ENCODE assay signal across 8 cellular contexts in genomic region chr2:231780123-231780908, GRCh38. TPM values are rescaled to one million over a fixed set of nuclear protein-coding genes. Genes with fewer than 3 reads are reported as not detected.
DNase-seq lines count a peak whose midpoint lies in the region; ATAC-seq and TF ChIP-seq lines count a peak whose summit lies in the region.

No MANE protein-coding gene starts in this region.

- DNase-seq in AG09309 (ENCODE audit: low read depth) (no peak), RPMI8226 (peak; percentile 50), dermis microvascular lymphatic vessel endothelial cell (ENCODE audit: low read depth in 2 of 2) (peak; percentile 7 to 57), aorta (peak in 1 of 2 donors; percentile 48), epidermal melanocyte (ENCODE audit: insufficient read length, low spot score) (no peak), midbrain (lab: John Stamatoyannopoulos, UW) (no peak)

- H3K9me3 ChIP-seq in mucosa of rectum (ENCODE audit: control insufficient read depth in 2 of 2, low read length in 2 of 2) (no peaks in the 10 kb centered on the region), aorta (ENCODE audit: control insufficient read depth, low read length) (no peaks in the 10 kb centered on the region)

- no peak overlapping the region for H3K27ac ChIP-seq in mucosa of rectum (ENCODE audit: low read depth in 2 of 2, low read length in 2 of 2)
- H3K27ac ChIP-seq in aorta (ENCODE audit: low read depth in 1 of 2, low read length in 2 of 2) = no peak overlapping the region

- H3K4me3 ChIP-seq in AG09309 (ENCODE audit: control insufficient read depth, low read depth, low read length) (peak overlapping the region; percentile 85), mucosa of rectum (ENCODE audit: low read length in 2 of 2) (peak overlapping the region; percentile 97 to 98), aorta (ENCODE audit: low read length in 2 of 2) (peak overlapping the region; percentile 39 to 93)

- WGBS in aorta, 2 donors = 8 to 9% methylated on average over 49 to 51 of the region's 51 CpGs

- H3K27me3 ChIP-seq in mucosa of rectum (ENCODE audit: control insufficient read depth in 2 of 2, insufficient read depth in 2 of 2, low read length in 2 of 2) (no peaks in the 10 kb centered on the region), aorta (ENCODE audit: control insufficient read depth in 1 of 2, insufficient read depth in 2 of 2, low read length in 1 of 2) (no peaks in the 10 kb centered on the region)

- peak; percentile 14 for ATAC-seq in GM21360 (IDR thresholded peaks at IDR 0.05; ENCODE audit: unreplicated experiment)
- ATAC-seq in aorta (ENCODE audit: low FRiP score) = peak; percentile 4

- H3K4me1 ChIP-seq in mucosa of rectum (ENCODE audit: control insufficient read depth in 2 of 2, insufficient read depth in 2 of 2, low read length in 2 of 2) (peaks cover 21 to 24% of the 10 kb centered on the region in 2 donors), aorta (ENCODE audit: control insufficient read depth in 1 of 2, insufficient read depth in 2 of 2, low read length in 2 of 2) (peaks cover 0 to 2% of the 10 kb centered on the region in 2 donors)

- no peaks in the 10 kb centered on the region for H3K36me3 ChIP-seq in mucosa of rectum (ENCODE audit: control insufficient read depth in 2 of 2, insufficient read depth in 2 of 2, low read length in 2 of 2)
- H3K36me3 ChIP-seq in aorta (ENCODE audit: control insufficient read depth in 1 of 2, insufficient read depth in 2 of 2, low read length in 1 of 2) = no peaks in the 10 kb centered on the region

- H3K9ac ChIP-seq in mucosa of rectum (ENCODE audit: low read depth in 1 of 2, low read length in 2 of 2) = peak overlapping the region in 1 of 2 donors; percentile 81

- TF ChIP-seq CTCF in AG09309 (IDR thresholded peaks at IDR 0.05; ENCODE audit: control insufficient read depth, insufficient read depth, low read depth, low read length, missing control alignments) = no peak

- intact Hi-C loops in aorta (cut with DNase I) = loop anchor here (5.0 to 10.0 kb wide), 2 partner anchors 168 to 176 kb away; no protein-coding TSS in a partner anchor

RNA-seq across cellular contexts. Expression of gene PDE6D, which starts 0.8 kb away (rescaled TPM):
- total RNA-seq in dermis microvascular lymphatic vessel endothelial cell = 14.9 and 20.6 TPM in 2 replicates
- total RNA-seq in aorta = 10 to 100 TPM; 23.4 to 26.2 TPM
- 10 to 100 TPM; 22.9 to 26.9 TPM for polyA plus RNA-seq in aorta

RNA-seq across cellular contexts. Expression of gene COPS7B, which starts 5.9 kb away (rescaled TPM):
- total RNA-seq in dermis microvascular lymphatic vessel endothelial cell (11.2 and 15.8 TPM in 2 replicates), aorta (10 to 100 TPM; 20.6 to 40.8 TPM)
- polyA plus RNA-seq in aorta = 10 to 100 TPM; 12.1 to 42.0 TPM

Comparison
In these comparisons a context has a peak if more than half of its experiments do, and no peak if none do; other contexts are left out.
1. DNase-seq: peak in RPMI8226 (single experiment) and dermis microvascular lymphatic vessel endothelial cell (2 of 2); none in AG09309 (single experiment), epidermal melanocyte (single experiment) and midbrain (single experiment).
2. Peak in every context shown above with its lines, with median percentiles within 50 percentile points of each other: H3K4me3 ChIP-seq.